ENCODE assay signal across 1 cellular context in genomic region chr10:131979336-131979735, GRCh38.
TF ChIP-seq lines count a peak whose summit lies in the region.

No MANE protein-coding gene starts in this region.

TF ChIP-seq in H1, 55 proteins besides CTCF, POLR2A, EP300 and RAD21 (continued from another document):
- TF ChIP-seq EGR1 (IDR thresholded peaks at IDR 0.05; ENCODE audit: borderline replicate concordance, low read depth, low read length) (no peak), TEAD4 (IDR thresholded peaks at IDR 0.05; ENCODE audit: low read depth, low read length) (no peak), SIRT6 (IDR thresholded peaks at IDR 0.05; ENCODE audit: low read length) (no peak), POLR2AphosphoS5 (IDR thresholded peaks at IDR 0.05; ENCODE audit: low read depth, low read length) (no peak)
TF ChIP-seq in H1: peak in this region for 0.
